In the genomic region with DNA sequence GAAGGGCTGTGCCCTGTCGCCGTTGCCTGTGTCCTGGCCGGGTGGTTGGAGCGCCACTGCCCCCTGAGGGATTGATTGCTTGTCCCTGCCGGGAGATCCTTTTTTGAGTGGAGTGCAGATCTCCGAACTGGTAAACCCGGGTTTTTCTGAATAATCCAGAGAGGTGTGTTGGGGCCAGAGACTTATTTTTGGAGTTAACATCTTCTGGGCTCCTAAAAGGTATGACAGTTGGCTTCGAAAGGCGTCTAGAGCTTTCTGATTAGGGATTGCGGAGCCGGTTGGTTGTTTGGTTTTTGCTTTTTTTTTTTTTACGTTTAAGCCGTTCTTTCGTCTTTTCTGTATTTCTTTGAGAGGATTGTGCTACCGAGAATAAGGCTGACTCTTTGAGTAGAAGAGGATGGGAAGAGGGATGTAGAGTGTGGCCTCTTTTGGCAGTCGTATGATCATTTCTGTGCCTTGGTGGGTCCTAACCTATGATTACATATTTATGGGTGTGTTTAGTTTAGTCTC, we compare ENCODE assay signal across 8 cellular contexts. TPM values are rescaled to one million over a fixed set of nuclear protein-coding genes. Genes with fewer than 3 reads are reported as not detected.
DNase-seq lines count a peak whose midpoint lies in the region; ATAC-seq, FAIRE-seq and TF ChIP-seq lines count a peak whose summit lies in the region.

No MANE protein-coding gene starts in this region.

- no peaks in the 10 kb centered on the region for H3K36me3 ChIP-seq in KMS-11 (ENCODE audit: insufficient read depth)
- H3K36me3 ChIP-seq in effector memory CD4-positive, alpha-beta T cell (ENCODE audit: control insufficient read depth, insufficient read depth, low read length): no peaks in the 10 kb centered on the region
- no peaks in the 10 kb centered on the region for H3K36me3 ChIP-seq in neuron (ENCODE audit: insufficient read depth, low read length)

- no peak for TF ChIP-seq CTCF in GM12865 (IDR thresholded peaks at IDR 0.05; ENCODE audit: insufficient read depth, low read depth, low read length, missing control alignments)
- TF ChIP-seq CTCF in KMS-11 (conservative IDR thresholded peaks at IDR 0.05; ENCODE audit: low read depth, low read length): no peak

- no peak for ATAC-seq in sciatic nerve
- ATAC-seq in HG02571 (IDR thresholded peaks at IDR 0.05; ENCODE audit: unreplicated experiment): no peak
- ATAC-seq in HG03460 (IDR thresholded peaks at IDR 0.05; ENCODE audit: unreplicated experiment): no peak

- DNase-seq in GM12865 (ENCODE audit: low read depth) (no peak), urothelium cell line (ENCODE audit: low spot score) (no peak), sciatic nerve (ENCODE audit: low spot score) (no peak)
- no peak for DNase-seq in effector memory CD4-positive, alpha-beta T cell

- peak overlapping the region; percentile 77 for H3K27ac ChIP-seq in KMS-11
- H3K27ac ChIP-seq in effector memory CD4-positive, alpha-beta T cell (ENCODE audit: insufficient read depth, low read length, poor library complexity, severe bottlenecking): peak overlapping the region; percentile 95

- intact Hi-C loops in sciatic nerve (cut with DNase I): no loop called here

- FAIRE-seq in urothelium cell line (lab: Jason Lieb, UNC): no peak

- peak overlapping the region; percentile 96 for H2AFZ ChIP-seq in KMS-11 (ENCODE audit: low read depth)
- peak overlapping the region; percentile 18 for H2AFZ ChIP-seq in neuron (ENCODE audit: low read depth, low read length)

- H3K27me3 ChIP-seq in KMS-11 (ENCODE audit: insufficient read depth, low read depth): no peaks in the 10 kb centered on the region
- H3K27me3 ChIP-seq in effector memory CD4-positive, alpha-beta T cell (replicated peaks; ENCODE audit: control insufficient read depth, insufficient read depth, low read length, poor library complexity, severe bottlenecking): no peaks in the 10 kb centered on the region
- no peaks in the 10 kb centered on the region for H3K27me3 ChIP-seq in neuron (ENCODE audit: insufficient read depth, low read length)

- H3K4me2 ChIP-seq in KMS-11: peak overlapping the region; percentile 98

- peaks cover 23% of the 10 kb centered on the region for H4K20me1 ChIP-seq in KMS-11 (ENCODE audit: insufficient read depth)

- peaks cover 58% of the 10 kb centered on the region for H3K79me2 ChIP-seq in KMS-11 (ENCODE audit: insufficient read depth, low read depth)

- H3K9ac ChIP-seq in KMS-11: peak overlapping the region; percentile 90

- no peaks in the 10 kb centered on the region for H3K9me3 ChIP-seq in effector memory CD4-positive, alpha-beta T cell (ENCODE audit: control insufficient read depth, low read length)
- no peaks in the 10 kb centered on the region for H3K9me3 ChIP-seq in neuron (ENCODE audit: low read length)

- H3K4me3 ChIP-seq in GM12865 (ENCODE audit: low read depth, low read length) (peak overlapping the region; percentile 88), KMS-11 (IDR thresholded peaks at IDR 0.05; ENCODE audit: insufficient read depth, low read depth, low read length) (peak overlapping the region; percentile 83), neuron (ENCODE audit: low read length) (peak overlapping the region; percentile 92)
- peak overlapping the region; percentile 87 for H3K4me3 ChIP-seq in effector memory CD4-positive, alpha-beta T cell (ENCODE audit: insufficient read depth, low read depth, low read length, poor library complexity, severe bottlenecking)

- H3K4me1 ChIP-seq in KMS-11 (ENCODE audit: low read depth, poor library complexity, severe bottlenecking) (peaks cover 32% of the 10 kb centered on the region), neuron (ENCODE audit: insufficient read depth, low read length) (peaks cover 29% of the 10 kb centered on the region)
- peaks cover 16% of the 10 kb centered on the region for H3K4me1 ChIP-seq in effector memory CD4-positive, alpha-beta T cell (ENCODE audit: control insufficient read depth, insufficient read depth, low read length, poor library complexity, severe bottlenecking)

RNA-seq across cellular contexts. Expression of a gene that starts 0.8 kb away (rescaled TPM):
- total RNA-seq in sciatic nerve: 23.8 TPM
